20 cellular contexts compared by ENCODE assay signal in genomic region chr5:80864109-80864508, GRCh38.
"Had no signal": no experiment of that assay in that cellular context is flagged by ENCODE, and none has a peak within 500 bp of the region (broad histone marks: within the 10 kb centered on the region; RNA-seq: fewer than 3 reads in every experiment).

No MANE protein-coding gene starts in this region.

- H3K4me3 ChIP-seq: body of pancreas, colonic mucosa, left ventricle myocardium inferior, prostate gland, skin epidermis, stomach, testis, upper lobe of right lung had no signal

- DNase-seq: activated CD4-positive, alpha-beta T cell treated with anti-CD3 and anti-CD28 coated beads for 4 hours; activated CD8-positive, alpha-beta memory T cell treated with anti-CD3 and anti-CD28 coated beads, Interleukin-2, amount 50 U/mL, for 48 hours; activated effector memory CD4-positive, alpha-beta T cell treated with Interleukin-2 at 50 U/mL for 16 hours; amniotic stem cell; body of pancreas; caudate nucleus; colonic mucosa; kidney; left ventricle myocardium inferior; right cardiac atrium; SK-N-SH; stomach; T-helper 1 cell; testis; upper lobe of right lung had no signal

- ATAC-seq: body of pancreas, esophagus mucosa, right cardiac atrium, upper lobe of right lung had no signal

- H3K36me3 ChIP-seq: colonic mucosa, prostate gland had no signal

- H3K27me3 ChIP-seq: body of pancreas, colonic mucosa, stomach, testis, upper lobe of right lung had no signal

- H3K9me3 Mint-ChIP-seq: activated naive CD4-positive, alpha-beta T cell treated with anti-CD3 and anti-CD28 coated beads, Interleukin-2, amount 50 U/mL, for 24 hours had no signal

- H3K9me3 ChIP-seq: body of pancreas, colonic mucosa, left ventricle myocardium inferior, prostate gland, SK-N-SH, stomach, testis, upper lobe of right lung had no signal

- H3K27me3 Mint-ChIP-seq: activated naive CD4-positive, alpha-beta T cell treated with anti-CD3 and anti-CD28 coated beads, Interleukin-2, amount 50 U/mL, for 24 hours had no signal

- H3K27ac ChIP-seq: body of pancreas, colonic mucosa, left ventricle myocardium inferior, prostate gland, skin epidermis, stomach, testis, upper lobe of right lung, VCaP had no signal

- H3K4me3 Mint-ChIP-seq: activated naive CD4-positive, alpha-beta T cell treated with anti-CD3 and anti-CD28 coated beads, Interleukin-2, amount 50 U/mL, for 24 hours had no signal

- H3K4me1 ChIP-seq: body of pancreas, colonic mucosa, left ventricle myocardium inferior, prostate gland, stomach, testis, upper lobe of right lung had no signal

- H3K9ac ChIP-seq: SK-N-SH had no signal
